ENCODE assay signal across 11 cellular contexts in genomic region chr16:31484048-31484447, GRCh38. TPM values are rescaled to one million over a fixed set of nuclear protein-coding genes. Genes with fewer than 3 reads are reported as not detected.
"Had no signal": no experiment of that assay in that cellular context is flagged by ENCODE, and none has a peak within 500 bp of the region (broad histone marks: within the 10 kb centered on the region; RNA-seq: fewer than 3 reads in every experiment).

No MANE protein-coding gene starts in this region.

RNA-seq across cellular contexts. Expression of gene SLC5A2, which starts 1.1 kb away (rescaled TPM):
- total RNA-seq: activated B cell treated with CpG ODN at 0.5 μM for 24 hours; activated CD8-positive, alpha-beta T cell treated with anti-CD3 and anti-CD28 coated beads for 36 hours; activated T-cell treated with anti-CD3 and anti-CD28 coated beads, Interleukin-2, amount 50 U/mL, for 4 hours; astrocyte; cardiac septum; dermis blood vessel endothelial cell; endothelial cell of umbilical vein; esophagus squamous epithelium; fibroblast of lung; gastroesophageal sphincter; glomerular endothelial cell had no signal
- polyA plus RNA-seq: fibroblast of lung had no signal

RNA-seq across cellular contexts. Expression of gene ZNF843, which starts 41.5 kb away (rescaled TPM):
- total RNA-seq: activated CD8-positive, alpha-beta T cell treated with anti-CD3 and anti-CD28 coated beads for 36 hours had no signal
